In genomic region chr11:102364991-102365390, GRCh38 we compare ENCODE assay signal across 1 cellular context.
TF ChIP-seq lines count a peak whose summit lies in the region.

No MANE protein-coding gene starts in this region.

TF ChIP-seq in SK-N-SH, 30 proteins besides CTCF, POLR2A, EP300 and RAD21 (continued from another document):
- TF ChIP-seq, protein P1, sequence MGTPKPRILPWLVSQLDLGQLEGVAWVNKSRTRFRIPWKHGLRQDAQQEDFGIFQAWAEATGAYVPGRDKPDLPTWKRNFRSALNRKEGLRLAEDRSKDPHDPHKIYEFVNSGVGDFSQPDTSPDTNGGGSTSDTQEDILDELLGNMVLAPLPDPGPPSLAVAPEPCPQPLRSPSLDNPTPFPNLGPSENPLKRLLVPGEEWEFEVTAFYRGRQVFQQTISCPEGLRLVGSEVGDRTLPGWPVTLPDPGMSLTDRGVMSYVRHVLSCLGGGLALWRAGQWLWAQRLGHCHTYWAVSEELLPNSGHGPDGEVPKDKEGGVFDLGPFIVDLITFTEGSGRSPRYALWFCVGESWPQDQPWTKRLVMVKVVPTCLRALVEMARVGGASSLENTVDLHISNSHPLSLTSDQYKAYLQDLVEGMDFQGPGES (IDR thresholded peaks at IDR 0.05; ENCODE audit: low read depth, low read length): no peak
- TF ChIP-seq TCF12 (IDR thresholded peaks at IDR 0.05) (no peak), PBX3 (IDR thresholded peaks at IDR 0.05) (no peak), RCOR1 (IDR thresholded peaks at IDR 0.05; ENCODE audit: low read length) (no peak), MEF2A (IDR thresholded peaks at IDR 0.05; ENCODE audit: borderline replicate concordance, low read depth) (no peak), ELF1 (IDR thresholded peaks at IDR 0.05) (no peak), USF2 (IDR thresholded peaks at IDR 0.05; ENCODE audit: borderline replicate concordance, low read depth, low read length) (no peak), NRF1 (IDR thresholded peaks at IDR 0.05; ENCODE audit: low read depth, low read length) (no peak), GABPA (IDR thresholded peaks at IDR 0.05; ENCODE audit: low read depth) (no peak), MXI1 (IDR thresholded peaks at IDR 0.05; ENCODE audit: low read depth, low read length) (no peak)
